ENCODE assay signal across 30 cellular contexts in the genomic region with DNA sequence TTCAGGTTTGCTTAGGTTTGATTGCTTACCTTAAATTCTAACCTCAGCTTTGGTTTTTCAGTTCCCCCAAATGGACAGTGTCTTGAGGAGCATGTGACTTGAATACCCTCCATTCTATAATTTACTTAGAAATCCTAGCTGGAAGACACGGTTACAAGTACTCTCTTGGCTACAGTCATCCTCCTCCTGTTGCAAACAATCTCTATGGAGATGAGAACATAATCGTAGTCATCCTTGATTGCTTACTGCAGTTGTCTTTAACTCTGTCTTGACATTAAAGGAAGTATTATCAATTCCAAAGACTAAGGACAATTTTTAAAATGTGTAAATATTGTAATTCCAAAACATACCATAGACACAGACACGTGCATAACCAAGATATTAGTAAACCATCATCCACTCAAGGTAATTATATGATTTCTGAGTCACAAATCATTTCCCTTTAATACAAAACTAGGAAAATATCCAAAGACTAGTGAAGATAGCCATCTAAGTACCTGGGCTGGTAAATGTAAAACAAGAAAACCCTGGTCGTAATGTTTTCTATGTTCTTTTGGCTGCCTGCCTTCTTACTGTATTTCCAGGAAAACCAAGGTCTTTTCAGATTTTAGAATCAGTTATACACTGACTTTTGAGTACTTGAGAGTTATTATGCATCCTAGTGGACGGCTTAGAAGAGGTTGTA.
"Had no signal": no experiment of that assay in that cellular context is flagged by ENCODE, and none has a peak within 500 bp of the region (broad histone marks: within the 10 kb centered on the region; RNA-seq: fewer than 3 reads in every experiment).

No MANE protein-coding gene starts in this region.

- DNase-seq: naive thymus-derived CD4-positive, alpha-beta T cell; natural killer cell; nephron progenitor cell; nucleus accumbens; ovary; posterior cingulate gyrus; psoas muscle; right cardiac atrium; right lobe of liver; sigmoid colon; small intestine; stimulated activated CD4-positive, alpha-beta T cell treated with anti-CD3 and anti-CD28 coated beads, Interleukin-15, amount 100 ng/mL, for 24 hours; stimulated activated CD4-positive, alpha-beta T cell treated with anti-CD3 and anti-CD28 coated beads, Interleukin-2, amount 100 ng/mL, for 24 hours; stimulated activated CD4-positive, alpha-beta T cell treated with anti-CD3 and anti-CD28 coated beads, Interleukin-2, amount 100 ng/mL, for 48 hours; stimulated activated CD4-positive, alpha-beta T cell treated with anti-CD3 and anti-CD28 coated beads, Interleukin-4, amount 100 ng/mL, for 24 hours; stimulated activated naive B cell treated with anti-CD40 and anti-IgM and Interleukin-4, amounts not matched to agents 10 μg/mL and 1 μg/mL and 100 μg/mL, for 72 hours; stimulated activated naive CD4-positive, alpha-beta T cell treated with Interleukin-2 at 50 U/mL for 16 hours; stomach; thyroid gland; trophoblast cell; upper lobe of left lung had no signal

- ATAC-seq: naive thymus-derived CD4-positive, alpha-beta T cell; natural killer cell; psoas muscle; right cardiac atrium; right lobe of liver; stimulated activated effector memory CD8-positive, alpha-beta T cell treated with anti-CD3 and anti-CD28 coated beads, Interleukin-12 subunit alpha, Interleukin-12 subunit beta, amount 100 ng/mL, for 72 hours; stimulated activated naive B cell treated with anti-CD40 and anti-IgM and Interleukin-4, amounts not matched to agents 10 μg/mL and 1 μg/mL and 100 μg/mL, for 72 hours had no signal

- H2AFZ ChIP-seq: parathyroid adenoma had no signal

- H3K4me3 Mint-ChIP-seq: naive thymus-derived CD4-positive, alpha-beta T cell; natural killer cell; nephron progenitor cell; neural crest cell; stimulated activated effector memory CD8-positive, alpha-beta T cell treated with anti-CD3 and anti-CD28 coated beads, Interleukin-12 subunit alpha, Interleukin-12 subunit beta, amount 100 ng/mL, for 72 hours; stimulated activated naive B cell treated with anti-CD40 and anti-IgM and Interleukin-4, amounts not matched to agents 10 μg/mL and 1 μg/mL and 100 μg/mL, for 72 hours; stimulated activated naive CD8-positive, alpha-beta T cell treated with anti-CD3 and anti-CD28 coated beads, Interleukin-15, Interleukin-2, amounts not matched to agents 100 ng/mL and 50 ng/mL, for 24 hours had no signal

- H3K27me3 ChIP-seq: neutrophil, ovary, right lobe of liver, sigmoid colon, stomach, thyroid gland, tibial nerve, upper lobe of left lung, vagina had no signal

- H3K27me3 Mint-ChIP-seq: naive thymus-derived CD4-positive, alpha-beta T cell; progenitor cell of endocrine pancreas; stimulated activated naive B cell treated with anti-CD40 and anti-IgM and Interleukin-4, amounts not matched to agents 10 μg/mL and 1 μg/mL and 100 μg/mL, for 72 hours; stimulated activated naive CD8-positive, alpha-beta T cell treated with anti-CD3 and anti-CD28 coated beads, Interleukin-15, Interleukin-2, amounts not matched to agents 100 ng/mL and 50 ng/mL, for 24 hours had no signal

- H3K4me3 ChIP-seq: ovary, psoas muscle, right lobe of liver, sigmoid colon, stomach, thoracic aorta, thyroid gland, tibial nerve, upper lobe of left lung, vagina had no signal

- H3K79me2 ChIP-seq: parathyroid adenoma had no signal

- H3K36me3 ChIP-seq: neutrophil, ovary, right lobe of liver, sigmoid colon, stomach, thoracic aorta, thyroid gland, tibial nerve, upper lobe of left lung, vagina had no signal

- H3K4me1 Mint-ChIP-seq: naive thymus-derived CD4-positive, alpha-beta T cell; natural killer cell; stimulated activated effector memory CD8-positive, alpha-beta T cell treated with anti-CD3 and anti-CD28 coated beads, Interleukin-12 subunit alpha, Interleukin-12 subunit beta, amount 100 ng/mL, for 72 hours; stimulated activated naive B cell treated with anti-CD40 and anti-IgM and Interleukin-4, amounts not matched to agents 10 μg/mL and 1 μg/mL and 100 μg/mL, for 72 hours had no signal

- H3K9me3 ChIP-seq: neutrophil, ovary, psoas muscle, right lobe of liver, sigmoid colon, stomach, thoracic aorta, thyroid gland, tibial nerve, upper lobe of left lung, vagina had no signal

- H3K36me3 Mint-ChIP-seq: naive thymus-derived CD4-positive, alpha-beta T cell; natural killer cell; stimulated activated effector memory CD8-positive, alpha-beta T cell treated with anti-CD3 and anti-CD28 coated beads, Interleukin-12 subunit alpha, Interleukin-12 subunit beta, amount 100 ng/mL, for 72 hours; stimulated activated naive B cell treated with anti-CD40 and anti-IgM and Interleukin-4, amounts not matched to agents 10 μg/mL and 1 μg/mL and 100 μg/mL, for 72 hours had no signal

- H3K9me3 Mint-ChIP-seq: naive thymus-derived CD4-positive, alpha-beta T cell; natural killer cell; stimulated activated effector memory CD8-positive, alpha-beta T cell treated with anti-CD3 and anti-CD28 coated beads, Interleukin-12 subunit alpha, Interleukin-12 subunit beta, amount 100 ng/mL, for 72 hours; stimulated activated naive B cell treated with anti-CD40 and anti-IgM and Interleukin-4, amounts not matched to agents 10 μg/mL and 1 μg/mL and 100 μg/mL, for 72 hours; stimulated activated naive CD8-positive, alpha-beta T cell treated with anti-CD3 and anti-CD28 coated beads, Interleukin-15, Interleukin-2, amounts not matched to agents 100 ng/mL and 50 ng/mL, for 24 hours had no signal

- H3K4me1 ChIP-seq: parathyroid adenoma, psoas muscle, right lobe of liver, thyroid gland, tibial nerve, upper lobe of left lung had no signal

- H3K27ac Mint-ChIP-seq: naive thymus-derived CD4-positive, alpha-beta T cell; natural killer cell; nephron progenitor cell; progenitor cell of endocrine pancreas; stimulated activated effector memory CD8-positive, alpha-beta T cell treated with anti-CD3 and anti-CD28 coated beads, Interleukin-12 subunit alpha, Interleukin-12 subunit beta, amount 100 ng/mL, for 72 hours; stimulated activated naive B cell treated with anti-CD40 and anti-IgM and Interleukin-4, amounts not matched to agents 10 μg/mL and 1 μg/mL and 100 μg/mL, for 72 hours; stimulated activated naive CD8-positive, alpha-beta T cell treated with anti-CD3 and anti-CD28 coated beads, Interleukin-15, Interleukin-2, amounts not matched to agents 100 ng/mL and 50 ng/mL, for 24 hours had no signal

- H3K27ac ChIP-seq: neutrophil, ovary, parathyroid adenoma, psoas muscle, right lobe of liver, stomach, thoracic aorta, thyroid gland, tibial nerve, upper lobe of left lung, vagina had no signal

- H3K9ac ChIP-seq: parathyroid adenoma had no signal
